8 cellular contexts compared by ENCODE assay signal in genomic region chr3:159765025-159765859, GRCh38.
DNase-seq lines count a peak whose midpoint lies in the region; ATAC-seq and TF ChIP-seq lines count a peak whose summit lies in the region.

No MANE protein-coding gene starts in this region.

- peak overlapping the region; percentile 72 for H3K4me3 ChIP-seq in MM.1S (ENCODE audit: low read length)
- H3K4me3 ChIP-seq in fibroblast of lung (replicated peaks in 1 of 4; ENCODE audit: control extremely low read depth in 1 of 4, insufficient read depth in 1 of 4, low read depth in 3 of 4, low read length in 4 of 4): peak overlapping the region; percentile 72 to 90 (median 79)
- no peak overlapping the region for H3K4me3 ChIP-seq in mucosa of stomach (ENCODE audit: low read length)
- peak overlapping the region; percentile 52 to 86 (median 78) for H3K4me3 ChIP-seq in upper lobe of left lung

- no peak for DNase-seq in MM.1S
- DNase-seq in WTC11 (ENCODE audit: low spot score): peak; percentile 54
- DNase-seq in fibroblast of lung (ENCODE audit: low read depth in 2 of 2): peak; percentile 95 to 99
- DNase-seq in upper lobe of left lung: peak; percentile 64 to 91
- DNase-seq in stimulated activated CD4-positive, alpha-beta T cell treated with anti-CD3 and anti-CD28 coated beads, Interleukin-4, amount 100 ng/mL, for 1 hour: no peak
- no peak for DNase-seq in GM19240 (ENCODE audit: insufficient read length, low spot score)

- no peaks in the 10 kb centered on the region for H3K9me3 Mint-ChIP-seq in WTC11

- H3K9ac ChIP-seq in ES-I3 (ENCODE audit: low read depth, low read length): peak overlapping the region; percentile 46
- no peak overlapping the region for H3K9ac ChIP-seq in MM.1S (ENCODE audit: low read length)
- H3K9ac ChIP-seq in fibroblast of lung (ENCODE audit: insufficient read depth, low read length): peak overlapping the region; percentile 95
- H3K9ac ChIP-seq in mucosa of stomach (ENCODE audit: low read length): peak overlapping the region; percentile 46

- H3K4me1 ChIP-seq in ES-I3 (ENCODE audit: insufficient read depth, low read length) (peaks cover 23% of the 10 kb centered on the region), MM.1S (ENCODE audit: low read length) (no peaks in the 10 kb centered on the region), fibroblast of lung (ENCODE audit: control insufficient read depth, extremely low read depth, insufficient read depth, low read length) (peaks cover 15% of the 10 kb centered on the region), mucosa of stomach (ENCODE audit: control insufficient read depth, insufficient read depth, low read length) (no peaks in the 10 kb centered on the region), upper lobe of left lung (peaks cover 16 to 49% (median 29%) of the 10 kb centered on the region in 4 donors)

- CTCF ChIA-PET in WTC11 (lab: Charles Lee): interaction anchor here (0.6 to 6.3 kb wide), 3 partner anchors 39 to 1953 kb away, joined by 4 to 37 read pairs (median 6); no protein-coding TSS in a partner anchor

- H3K4me1 Mint-ChIP-seq in WTC11: peaks cover 41% of the 10 kb centered on the region

- H4K20me1 ChIP-seq in MM.1S (ENCODE audit: insufficient read depth, low read length) (no peaks in the 10 kb centered on the region), fibroblast of lung (ENCODE audit: control insufficient read depth, extremely low read depth, insufficient read depth, low read length) (no peaks in the 10 kb centered on the region)

- no peak for TF ChIP-seq POLR2A in upper lobe of left lung (IDR thresholded peaks at IDR 0.05)

- H2AFZ ChIP-seq in MM.1S (ENCODE audit: low read length): peak overlapping the region; percentile 89; the same call in 1 of the 2 replicates
- peak overlapping the region; percentile 63 for H2AFZ ChIP-seq in fibroblast of lung (ENCODE audit: low read length)

- H3K9me3 ChIP-seq in ES-I3 (ENCODE audit: control insufficient read depth, insufficient read depth, low read length): no peaks in the 10 kb centered on the region
- no peaks in the 10 kb centered on the region for H3K9me3 ChIP-seq in MM.1S (replicated peaks; ENCODE audit: insufficient read depth, low read length)
- H3K9me3 ChIP-seq in fibroblast of lung (ENCODE audit: control insufficient read depth, insufficient read depth, low read depth, low read length): no peaks in the 10 kb centered on the region
- H3K9me3 ChIP-seq in mucosa of stomach (ENCODE audit: control insufficient read depth, low read length): no peaks in the 10 kb centered on the region
- H3K9me3 ChIP-seq in upper lobe of left lung: no peaks in the 10 kb centered on the region

- TF ChIP-seq EP300 in upper lobe of left lung (IDR thresholded peaks at IDR 0.05): peak in 1 of 4 donors; percentile 21

- H3F3A ChIP-seq in MM.1S (ENCODE audit: insufficient read depth, low read length): no peaks in the 10 kb centered on the region

- 0 out of 2 replicates have a peak overlapping the region, but pooled peaks have one; percentile 13 for H3K27ac Mint-ChIP-seq in WTC11

- H3K27ac ChIP-seq in MM.1S (ENCODE audit: low read length) (no peak overlapping the region), fibroblast of lung (ENCODE audit: insufficient read depth, low read length) (peak overlapping the region; percentile 98), upper lobe of left lung (peak overlapping the region; percentile 89 to 94 (median 92))

- TF ChIP-seq CTCF in MM.1S (IDR thresholded peaks at IDR 0.05; ENCODE audit: low read length): no peak
- no peak for TF ChIP-seq CTCF in WTC11 (IDR thresholded peaks at IDR 0.05)
- TF ChIP-seq CTCF in fibroblast of lung (conservative IDR thresholded peaks at IDR 0.05 in 1 of 2, IDR thresholded peaks at IDR 0.05 in 1 of 2; ENCODE audit: low read depth in 1 of 2, low read length in 2 of 2): no peak
- TF ChIP-seq CTCF in upper lobe of left lung (IDR thresholded peaks at IDR 0.05): no peak

- peaks cover 37% of the 10 kb centered on the region for H3K27me3 ChIP-seq in MM.1S (replicated peaks; ENCODE audit: insufficient read depth, low read length)
- no peaks in the 10 kb centered on the region for H3K27me3 ChIP-seq in fibroblast of lung (ENCODE audit: control insufficient read depth, insufficient read depth, low read length)
- peaks cover 18% of the 10 kb centered on the region for H3K27me3 ChIP-seq in mucosa of stomach (ENCODE audit: control insufficient read depth, insufficient read depth, low read length)
- H3K27me3 ChIP-seq in upper lobe of left lung: no peaks in the 10 kb centered on the region

- ATAC-seq in WTC11 (peak; percentile 9), upper lobe of left lung (ENCODE audit: low FRiP score in 2 of 2) (peak; percentile 67 to 77)

- POLR2A ChIA-PET in WTC11 (lab: Charles Lee): interaction anchor here (0.6 to 1.0 kb wide), 2 partner anchors 32 to 74 kb away, joined by 3 to 4 read pairs; no protein-coding TSS in a partner anchor

- 2 to 3% methylated on average over 11 to 46 of the region's 47 CpGs for WGBS in upper lobe of left lung, 2 donors

- H3K79me2 ChIP-seq in MM.1S (ENCODE audit: low read length) (no peaks in the 10 kb centered on the region), fibroblast of lung (ENCODE audit: control insufficient read depth, insufficient read depth, low read length) (peaks cover 43% of the 10 kb centered on the region)

- peak overlapping the region; percentile 99; the same call in 1 of the 2 replicates for H3K4me2 ChIP-seq in MM.1S (ENCODE audit: low read depth, low read length)
- peak overlapping the region; percentile 91 for H3K4me2 ChIP-seq in fibroblast of lung (ENCODE audit: extremely low read depth, insufficient read depth, low read length)

- no peaks in the 10 kb centered on the region for H3K36me3 ChIP-seq in ES-I3 (ENCODE audit: insufficient read depth, low read length)
- no peaks in the 10 kb centered on the region for H3K36me3 ChIP-seq in MM.1S (replicated peaks; ENCODE audit: insufficient read depth, low read length)
- peaks cover 2% of the 10 kb centered on the region for H3K36me3 ChIP-seq in fibroblast of lung (ENCODE audit: control insufficient read depth, insufficient read depth, low read length)
- no peaks in the 10 kb centered on the region for H3K36me3 ChIP-seq in mucosa of stomach (ENCODE audit: control insufficient read depth, insufficient read depth, low read length)
- H3K36me3 ChIP-seq in upper lobe of left lung: no peaks in the 10 kb centered on the region

- no peaks in the 10 kb centered on the region for H3K36me3 Mint-ChIP-seq in WTC11

- peaks cover 17% of the 10 kb centered on the region for H3K27me3 Mint-ChIP-seq in WTC11 (ENCODE audit: low read depth)

- peak overlapping the region; percentile 75 for H3K4me3 Mint-ChIP-seq in WTC11

- H3K9me2 ChIP-seq in MM.1S (replicated peaks; ENCODE audit: insufficient read depth, low read length): no peaks in the 10 kb centered on the region

TF ChIP-seq in WTC11, 78 proteins besides CTCF, POLR2A, EP300 and RAD21:
- no peak for TF ChIP-seq OVOL2 (CRISPR knock-in tag; IDR thresholded peaks at IDR 0.05; ENCODE audit: borderline replicate concordance)
- TF ChIP-seq E2F4 (CRISPR knock-in tag; IDR thresholded peaks at IDR 0.05; ENCODE audit: borderline replicate concordance, low read depth): no peak
- no peak for TF ChIP-seq ZNF232 (CRISPR knock-in tag; IDR thresholded peaks at IDR 0.05)
- no peak for TF ChIP-seq USF1 (CRISPR knock-in tag; IDR thresholded peaks at IDR 0.05)
- no peak for TF ChIP-seq TCF7 (CRISPR knock-in tag; IDR thresholded peaks at IDR 0.05; ENCODE audit: low read depth)
- TF ChIP-seq ZBTB21 (CRISPR knock-in tag; IDR thresholded peaks at IDR 0.05; ENCODE audit: borderline replicate concordance): no peak

Comparison
In these comparisons a context has a peak if more than half of its experiments do, and no peak if none do; other contexts are left out.
1. DNase-seq: peak in WTC11 (single experiment), fibroblast of lung (2 of 2) and upper lobe of left lung (2 of 2); none in MM.1S (single experiment), stimulated activated CD4-positive, alpha-beta T cell treated with anti-CD3 and anti-CD28 coated beads, Interleukin-4, amount 100 ng/mL, for 1 hour (single experiment) and GM19240 (single experiment).